ENCODE assay signal across 1 cellular context in the genomic region with DNA sequence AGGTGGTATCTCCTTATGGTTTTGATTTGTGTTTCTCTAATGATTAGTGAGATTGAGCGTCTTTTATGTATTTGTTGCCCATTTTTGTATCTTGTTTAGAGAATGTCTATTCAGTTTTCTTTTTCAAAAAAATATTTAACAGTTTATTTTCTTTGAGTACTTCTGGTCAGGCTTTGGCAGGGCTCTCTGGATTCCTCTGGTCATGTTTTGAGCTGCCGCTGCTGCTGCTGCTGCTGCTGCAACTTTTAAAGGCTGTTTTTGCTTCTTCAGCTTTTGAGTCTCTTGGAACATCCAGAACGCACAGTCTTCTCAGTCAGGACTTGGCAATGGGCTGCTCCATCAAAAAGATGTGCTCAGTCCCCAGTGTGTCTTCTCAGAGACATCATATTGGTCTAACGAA.
TF ChIP-seq lines count a peak whose summit lies in the region.

No MANE protein-coding gene starts in this region.

TF ChIP-seq in K562, 482 proteins besides CTCF, POLR2A, EP300 and RAD21 (continued from another document):
- TF ChIP-seq GTF2F1 (IDR thresholded peaks at IDR 0.05; ENCODE audit: low read depth, low read length) (no peak), GATAD2B (IDR thresholded peaks at IDR 0.05; ENCODE audit: borderline replicate concordance) (no peak), NFE2 (IDR thresholded peaks at IDR 0.05; ENCODE audit: low read depth) (no peak), MIER1 (IDR thresholded peaks at IDR 0.05; ENCODE audit: low read depth) (no peak), THRAP3 (IDR thresholded peaks at IDR 0.05; ENCODE audit: borderline replicate concordance) (no peak), CCNT2 (IDR thresholded peaks at IDR 0.05; ENCODE audit: borderline replicate concordance, extremely low read depth, insufficient read length, low read depth, low read length) (no peak), YBX1 (IDR thresholded peaks at IDR 0.05) (no peak), ZNF75A (CRISPR knock-in tag; IDR thresholded peaks at IDR 0.05) (no peak), FOXJ2 (tag; IDR thresholded peaks at IDR 0.05) (no peak), KHSRP (IDR thresholded peaks at IDR 0.05) (no peak)
- TF ChIP-seq, protein P1, sequence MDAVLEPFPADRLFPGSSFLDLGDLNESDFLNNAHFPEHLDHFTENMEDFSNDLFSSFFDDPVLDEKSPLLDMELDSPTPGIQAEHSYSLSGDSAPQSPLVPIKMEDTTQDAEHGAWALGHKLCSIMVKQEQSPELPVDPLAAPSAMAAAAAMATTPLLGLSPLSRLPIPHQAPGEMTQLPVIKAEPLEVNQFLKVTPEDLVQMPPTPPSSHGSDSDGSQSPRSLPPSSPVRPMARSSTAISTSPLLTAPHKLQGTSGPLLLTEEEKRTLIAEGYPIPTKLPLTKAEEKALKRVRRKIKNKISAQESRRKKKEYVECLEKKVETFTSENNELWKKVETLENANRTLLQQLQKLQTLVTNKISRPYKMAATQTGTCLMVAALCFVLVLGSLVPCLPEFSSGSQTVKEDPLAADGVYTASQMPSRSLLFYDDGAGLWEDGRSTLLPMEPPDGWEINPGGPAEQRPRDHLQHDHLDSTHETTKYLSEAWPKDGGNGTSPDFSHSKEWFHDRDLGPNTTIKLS (IDR thresholded peaks at IDR 0.05; ENCODE audit: borderline replicate concordance, low read depth): no peak
- TF ChIP-seq, protein P2, sequence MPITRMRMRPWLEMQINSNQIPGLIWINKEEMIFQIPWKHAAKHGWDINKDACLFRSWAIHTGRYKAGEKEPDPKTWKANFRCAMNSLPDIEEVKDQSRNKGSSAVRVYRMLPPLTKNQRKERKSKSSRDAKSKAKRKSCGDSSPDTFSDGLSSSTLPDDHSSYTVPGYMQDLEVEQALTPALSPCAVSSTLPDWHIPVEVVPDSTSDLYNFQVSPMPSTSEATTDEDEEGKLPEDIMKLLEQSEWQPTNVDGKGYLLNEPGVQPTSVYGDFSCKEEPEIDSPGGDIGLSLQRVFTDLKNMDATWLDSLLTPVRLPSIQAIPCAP (CRISPR knock-in tag; IDR thresholded peaks at IDR 0.05; ENCODE audit: borderline replicate concordance): no peak
- TF ChIP-seq, protein P3, sequence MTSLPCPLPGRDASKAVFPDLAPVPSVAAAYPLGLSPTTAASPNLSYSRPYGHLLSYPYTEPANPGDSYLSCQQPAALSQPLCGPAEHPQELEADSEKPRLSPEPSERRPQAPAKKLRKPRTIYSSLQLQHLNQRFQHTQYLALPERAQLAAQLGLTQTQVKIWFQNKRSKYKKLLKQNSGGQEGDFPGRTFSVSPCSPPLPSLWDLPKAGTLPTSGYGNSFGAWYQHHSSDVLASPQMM (CRISPR knock-in tag; IDR thresholded peaks at IDR 0.05): no peak
TF ChIP-seq in K562: peak in this region for 0.
